Comparison of ENCODE assay signal across 31 cellular contexts in the genomic region with DNA sequence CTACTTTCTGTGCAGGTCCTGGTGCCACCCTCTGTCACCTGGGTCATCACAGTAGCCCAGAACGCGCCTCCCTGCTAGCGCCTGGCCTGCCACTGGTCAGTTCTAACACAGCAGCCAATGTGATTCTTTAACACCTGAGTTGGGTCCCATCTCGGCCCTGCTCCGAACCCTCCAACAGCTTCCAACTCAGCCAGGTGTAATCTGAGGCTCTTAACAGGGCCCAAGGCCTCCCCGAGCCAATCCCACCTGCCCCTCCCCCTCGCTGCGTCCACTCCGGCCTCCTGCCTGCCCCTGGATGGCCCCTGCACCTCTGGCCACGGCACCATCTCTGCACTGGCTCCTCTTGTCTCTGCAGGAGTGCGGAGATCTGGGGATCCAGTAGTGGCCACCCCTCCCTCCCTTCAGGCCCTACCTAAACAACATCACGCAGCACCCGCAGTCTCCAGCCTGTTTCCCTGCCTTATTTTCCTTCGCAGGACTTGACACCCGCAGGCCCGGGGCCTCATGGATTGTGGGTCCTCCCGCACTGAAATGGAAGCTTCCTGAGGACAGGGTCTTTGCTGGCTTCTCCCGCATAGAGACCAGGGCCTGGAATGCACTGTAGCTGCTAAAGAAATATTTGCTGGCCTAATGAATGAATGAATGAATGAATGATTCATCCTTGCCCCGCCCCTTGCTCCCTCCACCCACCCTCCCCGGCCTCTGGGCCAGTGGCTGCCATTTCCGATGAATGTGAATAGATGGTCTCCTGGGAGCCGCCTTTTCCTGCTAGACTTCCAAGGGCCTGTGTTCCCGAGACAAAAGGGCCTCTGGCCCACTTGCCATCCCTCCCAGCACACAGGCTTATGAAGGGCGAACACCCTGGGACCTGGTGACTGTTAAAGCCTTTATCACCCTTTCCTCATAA.
"Had no signal": no experiment of that assay in that cellular context is flagged by ENCODE, and none has a peak within 500 bp of the region (broad histone marks: within the 10 kb centered on the region; RNA-seq: fewer than 3 reads in every experiment).

No MANE protein-coding gene starts in this region.

- H3K36me3 ChIP-seq: ascending aorta, cardiac muscle cell had no signal

- DNase-seq: activated CD4-positive, alpha-beta T cell treated with anti-CD3 and anti-CD28 coated beads, Interleukin-2, amount 10 ng/mL, durations not matched to agents 24 days and 14 days; activated CD4-positive, alpha-beta T cell treated with anti-CD3 and anti-CD28 coated beads, Interleukin-2, amount 50 U/mL, for 4 hours; activated CD8-positive, alpha-beta T cell treated with anti-CD3 and anti-CD28 coated beads for 36 hours; activated gamma-delta T cell; activated naive CD4-positive, alpha-beta T cell treated with Interleukin-2 at 50 U/mL for 16 hours; activated naive CD8-positive, alpha-beta T cell treated with anti-CD3 and anti-CD28 coated beads, Interleukin-2, amount 10 ng/mL, durations not matched to agents 7 days and 5 days; activated T-cell treated with anti-CD3 and anti-CD28 coated beads, Interleukin-2, amount 50 U/mL, for 24 hours; amygdala; MM.1S; MV-4-11; NCI-H1092; NCI-H1436 treated with DMSO at 0.1 percent for 48 hours; NCI-H187; NCI-H2029 treated with DMSO at 0.1 percent for 48 hours; NCI-H2107; NCI-H2171; NCI-H510A; NCI-H526; NCI-H748 treated with DMSO at 0.1 percent for 48 hours; NK-92 treated with Interleukin-12 subunit alpha and Interleukin-12 subunit beta, amount 100 ng/mL, for 24 hours; PC-9; SIG-M5; SW 1271; T-helper 1 cell; T-helper 2 cell; T-helper 9 cell had no signal

- H3K27ac ChIP-seq: ascending aorta, cardiac muscle cell, KMS-11, PC-9, RWPE1 had no signal

- H3K4me1 ChIP-seq: ascending aorta had no signal

- H3K27me3 ChIP-seq: ascending aorta, cardiac muscle cell had no signal

- H3K9me3 ChIP-seq: ascending aorta had no signal

- ATAC-seq: activated CD8-positive, alpha-beta T cell treated with anti-CD3 and anti-CD28 coated beads for 36 hours; Right ventricle myocardium inferior had no signal

- H3K4me3 ChIP-seq: ascending aorta, cardiac muscle cell, PC-9 had no signal
